ENCODE assay signal across 18 cellular contexts in genomic region chr12:130044991-130045621, GRCh38.
DNase-seq lines count a peak whose midpoint lies in the region; ATAC-seq and TF ChIP-seq lines count a peak whose summit lies in the region.
"Had no signal": no experiment of that assay in that cellular context is flagged by ENCODE, and none has a peak within 500 bp of the region (broad histone marks: within the 10 kb centered on the region; RNA-seq: fewer than 3 reads in every experiment).

No MANE protein-coding gene starts in this region.

- peak overlapping the region; percentile 38 for H3K4me3 Mint-ChIP-seq in progenitor cell of endocrine pancreas (ENCODE audit: low read depth)
- H3K4me3 Mint-ChIP-seq: natural killer cell treated with Interleukin-12 subunit alpha and Interleukin-12 subunit beta and Interleukin-15 and Interleukin-18, amount 100 ng/mL, for 72 hours had no signal

- H3K4me1 ChIP-seq in HUES6 (ENCODE audit: control insufficient read depth, insufficient read depth, low read length): peaks cover 21% of the 10 kb centered on the region
- H3K4me1 ChIP-seq in iPS-20b (ENCODE audit: insufficient read depth, low read length): peaks cover 12% of the 10 kb centered on the region; the same call in 1 of the 2 replicates
- peaks cover 0 to 5% (median 0%) of the 10 kb centered on the region in 6 donors for H3K4me1 ChIP-seq in spleen
- H3K4me1 ChIP-seq: gastroesophageal sphincter had no signal

- H3K4me3 ChIP-seq in HUES6 (ENCODE audit: low read depth, low read length) (peak overlapping the region; percentile 19; the same call in 1 of the 2 replicates), iPS-20b (ENCODE audit: low read length) (peak overlapping the region; percentile 17; the same call in 1 of the 2 replicates), spleen (no peak overlapping the region), MG63 (no peak overlapping the region)
- H3K4me3 ChIP-seq: cardiac muscle cell, gastroesophageal sphincter had no signal

- no peaks in the 10 kb centered on the region for H3K36me3 ChIP-seq in HUES6 (ENCODE audit: control insufficient read depth, insufficient read depth, low read length)
- H3K36me3 ChIP-seq in iPS-20b (ENCODE audit: insufficient read depth, low read depth, low read length): no peaks in the 10 kb centered on the region
- no peaks in the 10 kb centered on the region for H3K36me3 ChIP-seq in spleen
- H3K36me3 ChIP-seq in MG63: no peaks in the 10 kb centered on the region
- H3K36me3 ChIP-seq: cardiac muscle cell, gastroesophageal sphincter had no signal

- no peak for TF ChIP-seq POLR2A in spleen (IDR thresholded peaks at IDR 0.05)

- no peak overlapping the region for H3K27ac ChIP-seq in HUES6 (ENCODE audit: low read depth, low read length)
- H3K27ac ChIP-seq in iPS-20b (ENCODE audit: low read length): no peak overlapping the region
- H3K27ac ChIP-seq in spleen: peak overlapping the region in 3 of 8 donors; percentile 17 to 52 (median 46)
- H3K27ac ChIP-seq: cardiac muscle cell, gastroesophageal sphincter had no signal

- H3K9me3 Mint-ChIP-seq in progenitor cell of endocrine pancreas (ENCODE audit: low read depth): no peaks in the 10 kb centered on the region

- intact Hi-C loops in spleen (cut with DNase I; ENCODE audit: low total_unique reads): loop anchor here (5.0 kb wide), 1 partner anchor 292 kb away; the partner anchor contains the start of gene PIWIL1

- TF ChIP-seq CTCF in progenitor cell of endocrine pancreas (IDR thresholded peaks at IDR 0.05; ENCODE audit: unreplicated experiment) (no peak), spleen (IDR thresholded peaks at IDR 0.05 in 8 of 11, conservative IDR thresholded peaks at IDR 0.05 in 3 of 11) (no peak)

- ATAC-seq in HG02642 (IDR thresholded peaks at IDR 0.05; ENCODE audit: poor library complexity, unreplicated experiment): no peak
- ATAC-seq: gastroesophageal sphincter; left colon; natural killer cell treated with Interleukin-12 subunit alpha and Interleukin-12 subunit beta and Interleukin-15 and Interleukin-18, amount 100 ng/mL, for 72 hours; PC-3 had no signal

- no peaks in the 10 kb centered on the region for H3K36me3 Mint-ChIP-seq in progenitor cell of endocrine pancreas (ENCODE audit: insufficient read depth)

- H3K27me3 ChIP-seq in HUES6 (ENCODE audit: control insufficient read depth, insufficient read depth, low read length) (peaks cover 93% of the 10 kb centered on the region), iPS-20b (ENCODE audit: insufficient read depth, low read length) (peaks cover 98% of the 10 kb centered on the region), spleen (replicated peaks in 1 of 7) (peaks cover 0 to 74% (median 25%) of the 10 kb centered on the region in 7 donors), MG63 (peaks cover 2% of the 10 kb centered on the region; the same call in 1 of the 2 replicates)

- H3K27me3 Mint-ChIP-seq in progenitor cell of endocrine pancreas: peaks cover 81% of the 10 kb centered on the region

- H3K27ac Mint-ChIP-seq in progenitor cell of endocrine pancreas: peak overlapping the region; percentile 91
- H3K27ac Mint-ChIP-seq: natural killer cell treated with Interleukin-12 subunit alpha and Interleukin-12 subunit beta and Interleukin-15 and Interleukin-18, amount 100 ng/mL, for 72 hours had no signal

- H3K4me1 Mint-ChIP-seq in progenitor cell of endocrine pancreas (ENCODE audit: low read depth): peaks cover 21% of the 10 kb centered on the region

- DNase-seq in NCI-H524 (lab: John Stamatoyannopoulos, UW) (peak; percentile 46 to 59), progenitor cell of endocrine pancreas (ENCODE audit: low spot score, unreplicated experiment) (peak; percentile 30), hepatic stellate cell (ENCODE audit: low spot score) (no peak), spleen (no peak), MG63 (no peak)
- DNase-seq: activated naive CD4-positive, alpha-beta T cell treated with anti-CD3 and anti-CD28 coated beads, Interleukin-2, amount 50 U/mL, for 16 hours; GF-D8; GOT3; KG1; left colon; NCI-H187 treated with DMSO at 0.1 percent for 48 hours; PC-3 had no signal

- WGBS in spleen, 5 donors: 9 to 14% (median 11%) methylated on average over 20 to 22 of the region's 22 CpGs

- H3K9ac ChIP-seq in HUES6 (ENCODE audit: low read length) (peak overlapping the region; percentile 9), iPS-20b (ENCODE audit: low read depth, low read length) (no peak overlapping the region)

- no peaks in the 10 kb centered on the region for H3K9me3 ChIP-seq in HUES6 (ENCODE audit: control insufficient read depth, insufficient read depth, low read depth, low read length)
- H3K9me3 ChIP-seq in iPS-20b (ENCODE audit: insufficient read depth, low read depth, low read length): no peaks in the 10 kb centered on the region
- H3K9me3 ChIP-seq in spleen: peaks cover 0 to 3% (median 0%) of the 10 kb centered on the region in 8 donors
- no peaks in the 10 kb centered on the region for H3K9me3 ChIP-seq in MG63
- H3K9me3 ChIP-seq: gastroesophageal sphincter had no signal

Comparison
In these comparisons a context has a peak if more than half of its experiments do, and no peak if none do; other contexts are left out.
1. H3K4me3 ChIP-seq: peak in HUES6 (single experiment) and iPS-20b (single experiment); none in spleen (0 of 8) and MG63 (single experiment).
2. DNase-seq: peak in NCI-H524 (2 of 2) and progenitor cell of endocrine pancreas (single experiment); none in hepatic stellate cell (single experiment), spleen (single experiment) and MG63 (single experiment).